Comparison of ENCODE assay signal across 22 cellular contexts in genomic region chr20:48019496-48019895, GRCh38.
"Had no signal": no experiment of that assay in that cellular context is flagged by ENCODE, and none has a peak within 500 bp of the region (broad histone marks: within the 10 kb centered on the region; RNA-seq: fewer than 3 reads in every experiment).

No MANE protein-coding gene starts in this region.

- H3K27ac ChIP-seq: colonic mucosa, left lung, pancreas, stomach had no signal

- H3K27ac Mint-ChIP-seq: activated B cell treated with CpG ODN at 0.5 μM for 24 hours; activated CD4-positive, alpha-beta memory T cell treated with anti-CD3 and anti-CD28 coated beads, Interleukin-2, amount 10 ng/mL, durations not matched to agents 7 days and 5 days; activated CD8-positive, alpha-beta memory T cell treated with anti-CD3 and anti-CD28 coated beads, Interleukin-2, amount 10 ng/mL, durations not matched to agents 7 days and 5 days; activated naive CD8-positive, alpha-beta T cell treated with anti-CD3 and anti-CD28 coated beads, Interleukin-2, amount 10 ng/mL, durations not matched to agents 7 days and 5 days; activated T-helper 17 cell treated with anti-CD3 and anti-CD28 coated beads, Interleukin-2, amount 50 U/mL, for 72 hours; T-helper 2 cell treated with Interferon-gamma antibody and Interleukin-4, amounts not matched to agents 5 μg/mL and 100 μg/mL, for 36 hours; type B pancreatic cell had no signal

- H3K4me1 Mint-ChIP-seq: activated CD4-positive, alpha-beta memory T cell treated with anti-CD3 and anti-CD28 coated beads, Interleukin-2, amount 10 ng/mL, durations not matched to agents 7 days and 5 days; activated CD8-positive, alpha-beta memory T cell treated with anti-CD3 and anti-CD28 coated beads, Interleukin-2, amount 10 ng/mL, durations not matched to agents 7 days and 5 days; activated naive CD8-positive, alpha-beta T cell treated with anti-CD3 and anti-CD28 coated beads, Interleukin-2, amount 10 ng/mL, durations not matched to agents 7 days and 5 days; activated T-helper 17 cell treated with anti-CD3 and anti-CD28 coated beads, Interleukin-2, amount 50 U/mL, for 72 hours; central memory CD8-positive, alpha-beta T cell; stimulated activated effector memory CD8-positive, alpha-beta T cell treated with anti-CD3 and anti-CD28 coated beads, Interleukin-12 subunit alpha, Interleukin-12 subunit beta, amount 100 ng/mL, for 72 hours had no signal

- H3K36me3 ChIP-seq: colonic mucosa, left lung, pancreas, stomach had no signal

- DNase-seq: activated B cell treated with CpG ODN at 0.5 μM for 24 hours; activated CD4-positive, alpha-beta memory T cell treated with anti-CD3 and anti-CD28 coated beads, Interleukin-2, amount 10 ng/mL, durations not matched to agents 7 days and 5 days; activated CD4-positive, alpha-beta T cell treated with anti-CD3 and anti-CD28 coated beads for 4 hours; activated CD8-positive, alpha-beta memory T cell treated with anti-CD3 and anti-CD28 coated beads, Interleukin-2, amount 10 ng/mL, durations not matched to agents 7 days and 5 days; activated naive CD4-positive, alpha-beta T cell; activated naive CD8-positive, alpha-beta T cell treated with anti-CD3 and anti-CD28 coated beads, Interleukin-2, amount 10 ng/mL, durations not matched to agents 7 days and 5 days; colonic mucosa; erythroblast; head of caudate nucleus; kidney; left lung; mammary epithelial cell; pancreas; stimulated activated CD4-positive, alpha-beta T cell treated with anti-CD3 and anti-CD28 coated beads, Interleukin-4, amount 100 ng/mL, for 24 hours; stomach had no signal

- ATAC-seq: activated CD8-positive, alpha-beta memory T cell treated with anti-CD3 and anti-CD28 coated beads, Interleukin-2, amount 10 ng/mL, durations not matched to agents 7 days and 5 days; activated T-helper 17 cell treated with anti-CD3 and anti-CD28 coated beads, Interleukin-2, amount 50 U/mL, for 72 hours; left lung; pancreas; sciatic nerve; stimulated activated effector memory CD8-positive, alpha-beta T cell treated with anti-CD3 and anti-CD28 coated beads, Interleukin-12 subunit alpha, Interleukin-12 subunit beta, amount 100 ng/mL, for 72 hours had no signal

- H3K4me3 ChIP-seq: colonic mucosa, left lung, pancreas, stomach had no signal

- H3K27me3 Mint-ChIP-seq: activated CD8-positive, alpha-beta memory T cell treated with anti-CD3 and anti-CD28 coated beads, Interleukin-2, amount 10 ng/mL, durations not matched to agents 7 days and 5 days had no signal

- H3K27me3 ChIP-seq: colonic mucosa had no signal

- H3K36me3 Mint-ChIP-seq: activated CD8-positive, alpha-beta memory T cell treated with anti-CD3 and anti-CD28 coated beads, Interleukin-2, amount 10 ng/mL, durations not matched to agents 7 days and 5 days; activated naive CD8-positive, alpha-beta T cell treated with anti-CD3 and anti-CD28 coated beads, Interleukin-2, amount 10 ng/mL, durations not matched to agents 7 days and 5 days; brain; stimulated activated effector memory CD8-positive, alpha-beta T cell treated with anti-CD3 and anti-CD28 coated beads, Interleukin-12 subunit alpha, Interleukin-12 subunit beta, amount 100 ng/mL, for 72 hours; type B pancreatic cell had no signal

- H3K9me3 Mint-ChIP-seq: central memory CD8-positive, alpha-beta T cell; T-helper 2 cell treated with Interferon-gamma antibody and Interleukin-4, amounts not matched to agents 5 μg/mL and 100 μg/mL, for 36 hours had no signal

- H3K9me3 ChIP-seq: colonic mucosa, left lung, pancreas had no signal

- H3K4me3 Mint-ChIP-seq: activated B cell treated with CpG ODN at 0.5 μM for 24 hours; activated CD4-positive, alpha-beta memory T cell treated with anti-CD3 and anti-CD28 coated beads, Interleukin-2, amount 10 ng/mL, durations not matched to agents 7 days and 5 days; activated CD8-positive, alpha-beta memory T cell treated with anti-CD3 and anti-CD28 coated beads, Interleukin-2, amount 10 ng/mL, durations not matched to agents 7 days and 5 days; activated naive CD8-positive, alpha-beta T cell treated with anti-CD3 and anti-CD28 coated beads, Interleukin-2, amount 10 ng/mL, durations not matched to agents 7 days and 5 days; activated T-helper 17 cell treated with anti-CD3 and anti-CD28 coated beads, Interleukin-2, amount 50 U/mL, for 72 hours; central memory CD8-positive, alpha-beta T cell; stimulated activated effector memory CD8-positive, alpha-beta T cell treated with anti-CD3 and anti-CD28 coated beads, Interleukin-12 subunit alpha, Interleukin-12 subunit beta, amount 100 ng/mL, for 72 hours; T-helper 2 cell treated with Interferon-gamma antibody and Interleukin-4, amounts not matched to agents 5 μg/mL and 100 μg/mL, for 36 hours; type B pancreatic cell had no signal

- H3K4me1 ChIP-seq: colonic mucosa, left lung, pancreas, stomach had no signal
